ENCODE assay signal across 13 cellular contexts in genomic region chr10:28875535-28876208, GRCh38.
DNase-seq lines count a peak whose midpoint lies in the region; ATAC-seq, FAIRE-seq and TF ChIP-seq lines count a peak whose summit lies in the region.
"Had no signal": no experiment of that assay in that cellular context is flagged by ENCODE, and none has a peak within 500 bp of the region (broad histone marks: within the 10 kb centered on the region; RNA-seq: fewer than 3 reads in every experiment).

No MANE protein-coding gene starts in this region.

- peak overlapping the region; percentile 26; the same call in 1 of the 2 replicates for H2AFZ ChIP-seq in K562 (ENCODE audit: low read depth, low read length)
- H2AFZ ChIP-seq in Karpas-422 (ENCODE audit: low read length): no peak overlapping the region

- 74% methylated on average over 18 of the region's 18 CpGs for WGBS in K562 (ENCODE audit: insufficient coverage, low coverage, missing lambda C conversion rate)
- WGBS in sigmoid colon, 2 donors: 84 to 91% methylated on average over 18 of the region's 18 CpGs

- no TSS peak for BruUV-seq in K562 (replicated peaks; lab: Mats Ljungman, UMichigan)

- no peak overlapping the region for H3K9ac ChIP-seq in K562 (ENCODE audit: insufficient read depth in 1 of 2, low read depth in 2 of 2, low read length in 2 of 2)
- H3K9ac ChIP-seq in Karpas-422 (ENCODE audit: low read length): no peak overlapping the region

- FAIRE-seq in K562 (lab: Jason Lieb, UNC): peak; percentile 66

- H3K4me2 ChIP-seq in K562 (ENCODE audit: insufficient read depth, low read length) (no peak overlapping the region), Karpas-422 (ENCODE audit: low read depth, low read length, poor library complexity, severe bottlenecking) (no peak overlapping the region)

- H4K20me1 ChIP-seq in K562 (replicated peaks; ENCODE audit: control insufficient read depth, insufficient read depth, low read length): no peaks in the 10 kb centered on the region
- H4K20me1 ChIP-seq in Karpas-422 (ENCODE audit: insufficient read depth, low read depth, low read length): no peaks in the 10 kb centered on the region

- TF ChIP-seq RAD21 in K562 (CRISPR knock-in tag; conservative IDR thresholded peaks at IDR 0.05 in 1 of 2, IDR thresholded peaks at IDR 0.05 in 1 of 2): no peak

- H3K9me3 ChIP-seq in K562 (replicated peaks; ENCODE audit: control insufficient read depth, insufficient read depth, low read depth, low read length) (no peaks in the 10 kb centered on the region), Peyer's patch (no peaks in the 10 kb centered on the region), sigmoid colon (no peaks in the 10 kb centered on the region), Karpas-422 (ENCODE audit: low read length) (no peaks in the 10 kb centered on the region)
- H3K9me3 ChIP-seq: right atrium auricular region, testis had no signal

- in situ Hi-C loops in K562 (cut with MboI): loop anchor here (10.0 kb wide), 1 partner anchor 201 kb away; the partner anchor contains the start of gene BAMBI

- CTCF ChIA-PET in K562 (lab: Yijun Ruan, JAX; ENCODE audit: low intra/inter-chr PET ratio): no interaction called here

- H3K9me1 ChIP-seq in K562 (ENCODE audit: control insufficient read depth, insufficient read depth, low read length): no peaks in the 10 kb centered on the region

- POLR2A ChIA-PET in K562 (lab: Yijun Ruan, JAX): no interaction called here

- H3K36me3 ChIP-seq in K562 (ENCODE audit: control insufficient read depth, insufficient read depth, low read length) (no peaks in the 10 kb centered on the region), Peyer's patch (no peaks in the 10 kb centered on the region), sigmoid colon (no peaks in the 10 kb centered on the region), Karpas-422 (ENCODE audit: insufficient read depth, low read length) (no peaks in the 10 kb centered on the region)
- H3K36me3 ChIP-seq: right atrium auricular region had no signal

- intact Hi-C loops in K562 (cut with micrococcal nuclease): loop anchor here (5.0 kb wide), 1 partner anchor 68 kb away; no protein-coding TSS in a partner anchor
- intact Hi-C loops in sigmoid colon (cut with DNase I): no loop called here

- H3K79me2 ChIP-seq in K562 (ENCODE audit: control insufficient read depth, insufficient read depth, low read length) (no peaks in the 10 kb centered on the region), Karpas-422 (ENCODE audit: low read length) (no peaks in the 10 kb centered on the region)

- TF ChIP-seq EP300 in K562 (IDR thresholded peaks at IDR 0.05; ENCODE audit: low read length): no peak
- TF ChIP-seq EP300 in sigmoid colon (IDR thresholded peaks at IDR 0.05): no peak

- H3K27me3 ChIP-seq in K562 (ENCODE audit: control insufficient read depth in 2 of 2, insufficient read depth in 2 of 2, low read length in 2 of 2) (no peaks in the 10 kb centered on the region), Peyer's patch (no peaks in the 10 kb centered on the region), sigmoid colon (no peaks in the 10 kb centered on the region), Karpas-422 (ENCODE audit: low read length) (no peaks in the 10 kb centered on the region)
- H3K27me3 ChIP-seq: right atrium auricular region, testis had no signal

- TF ChIP-seq CTCF in K562 (IDR thresholded peaks at IDR 0.05 in 2 of 3, conservative IDR thresholded peaks at IDR 0.05 in 1 of 3; ENCODE audit: insufficient read depth in 2 of 3, low read depth in 1 of 3, low read length in 3 of 3): no peak
- no peak for TF ChIP-seq CTCF in retinal pigment epithelial cell (conservative IDR thresholded peaks at IDR 0.05; ENCODE audit: low read depth, low read length)
- TF ChIP-seq CTCF in Peyer's patch (IDR thresholded peaks at IDR 0.05): no peak
- TF ChIP-seq CTCF in sigmoid colon (IDR thresholded peaks at IDR 0.05): no peak

- H3K9me2 ChIP-seq in Karpas-422 (replicated peaks; ENCODE audit: insufficient read depth, low read length): no peaks in the 10 kb centered on the region

- no peak overlapping the region for H3K4me3 ChIP-seq in K562
- H3K4me3 ChIP-seq in retinal pigment epithelial cell (ENCODE audit: low read length): peak overlapping the region; percentile 27
- H3K4me3 ChIP-seq in Peyer's patch: no peak overlapping the region
- no peak overlapping the region for H3K4me3 ChIP-seq in sigmoid colon
- no peak overlapping the region for H3K4me3 ChIP-seq in Karpas-422 (ENCODE audit: low read length)
- H3K4me3 ChIP-seq: right atrium auricular region, testis had no signal

- ATAC-seq in K562: no peak

- DNase-seq in HT1080 (ENCODE audit: low read depth): peak; percentile 36
- no peak for DNase-seq in K562 (ENCODE audit: extremely low read depth in 1 of 4, low spot score in 3 of 4)
- peak; percentile 91 for DNase-seq in iris pigment epithelial cell (ENCODE audit: low read depth)
- no peak for DNase-seq in retinal pigment epithelial cell (ENCODE audit: low read depth)
- no peak for DNase-seq in Peyer's patch
- no peak for DNase-seq in NCI-H2171 (lab: John Stamatoyannopoulos, UW)
- no peak for DNase-seq in sigmoid colon
- DNase-seq in Karpas-422: no peak
- DNase-seq: activated naive CD8-positive, alpha-beta T cell treated with anti-CD3 and anti-CD28 coated beads, Interleukin-2, amount 10 ng/mL, durations not matched to agents 7 days and 5 days; CD4-positive, alpha-beta T cell; effector CD8-positive, alpha-beta T cell; testis had no signal

- no peak for TF ChIP-seq POLR2A in K562 (conservative IDR thresholded peaks at IDR 0.05)
- TF ChIP-seq POLR2A in Peyer's patch (IDR thresholded peaks at IDR 0.05): no peak
- no peak for TF ChIP-seq POLR2A in sigmoid colon (IDR thresholded peaks at IDR 0.05)

- peaks cover 0 to 3% of the 10 kb centered on the region in 2 experiments; a peak in 1 of 5 replicates for H3K4me1 ChIP-seq in K562 (replicated peaks in 1 of 2; ENCODE audit: control insufficient read depth in 2 of 2, insufficient read depth in 2 of 2, low read length in 2 of 2)
- no peaks in the 10 kb centered on the region for H3K4me1 ChIP-seq in Peyer's patch
- peaks cover 0 to 15% (median 13%) of the 10 kb centered on the region in 4 donors for H3K4me1 ChIP-seq in sigmoid colon
- H3K4me1 ChIP-seq in Karpas-422 (ENCODE audit: low read length): no peaks in the 10 kb centered on the region

- no peak overlapping the region for H3K27ac ChIP-seq in K562 (ENCODE audit: extremely low read depth, low read depth, low read length)
- H3K27ac ChIP-seq in Peyer's patch: no peak overlapping the region
- H3K27ac ChIP-seq in sigmoid colon: no peak overlapping the region
- no peak overlapping the region for H3K27ac ChIP-seq in Karpas-422 (ENCODE audit: low read length)
- H3K27ac ChIP-seq: right atrium auricular region, testis had no signal

TF ChIP-seq in K562, 482 proteins besides CTCF, POLR2A, EP300 and RAD21:
- TF ChIP-seq CEBPB (tag; IDR thresholded peaks at IDR 0.05): no peak
- TF ChIP-seq ZSCAN32 (CRISPR knock-in tag; IDR thresholded peaks at IDR 0.05): no peak
- TF ChIP-seq SRSF9 (IDR thresholded peaks at IDR 0.05; ENCODE audit: borderline replicate concordance, low read depth, low read length): no peak
- no peak for TF ChIP-seq PHB (CRISPR knock-in tag; IDR thresholded peaks at IDR 0.05)
- no peak for TF ChIP-seq ZNF586 (CRISPR knock-in tag; conservative IDR thresholded peaks at IDR 0.05)
- TF ChIP-seq MNT (conservative IDR thresholded peaks at IDR 0.05): no peak
- TF ChIP-seq HCFC1 (IDR thresholded peaks at IDR 0.05; ENCODE audit: low read depth, low read length): no peak
- TF ChIP-seq HEY1 (CRISPR knock-in tag; IDR thresholded peaks at IDR 0.05; ENCODE audit: borderline replicate concordance): no peak
- TF ChIP-seq L3MBTL2 (IDR thresholded peaks at IDR 0.05): no peak
- TF ChIP-seq ZNF707 (CRISPR knock-in tag; conservative IDR thresholded peaks at IDR 0.05): no peak
- no peak for TF ChIP-seq CCAR2 (IDR thresholded peaks at IDR 0.05; ENCODE audit: low read depth, low read length)
- no peak for TF ChIP-seq IRF1 (CRISPR knock-in tag; IDR thresholded peaks at IDR 0.05; ENCODE audit: borderline replicate concordance)
- TF ChIP-seq CREB3L1 (IDR thresholded peaks at IDR 0.05; ENCODE audit: borderline replicate concordance, low read depth): no peak

Comparison
In these comparisons a context has a peak if more than half of its experiments do, and no peak if none do; other contexts are left out.
1. DNase-seq: peak in HT1080 (single experiment) and iris pigment epithelial cell (single experiment); none in K562 (0 of 4), retinal pigment epithelial cell (single experiment), Peyer's patch (0 of 3), NCI-H2171 (single experiment), sigmoid colon (single experiment) and Karpas-422 (single experiment).